Comparison of ENCODE assay signal across 19 cellular contexts in genomic region chr4:82680834-82681233, GRCh38.
A peak's percentile ranks its signal among the peaks of the same experiment; 100 is the strongest.
DNase-seq lines count a peak whose midpoint lies in the region; ATAC-seq and TF ChIP-seq lines count a peak whose summit lies in the region.
"Had no signal": no experiment of that assay in that cellular context is flagged by ENCODE, and none has a peak within 500 bp of the region (broad histone marks: within the 10 kb centered on the region; RNA-seq: fewer than 3 reads in every experiment).

No MANE protein-coding gene starts in this region.

- H2BK15ac ChIP-seq in neuronal stem cell (ENCODE audit: low read length), result no peak overlapping the region

- no peak overlapping the region for H2BK5ac ChIP-seq in neuronal stem cell (ENCODE audit: low read length)

- DNase-seq in NB4 (ENCODE audit: low read depth) (peak; percentile 45), choroid plexus epithelial cell (ENCODE audit: low read depth) (peak; percentile 36), neuronal stem cell (ENCODE audit: low spot score) (no peak), mucosa of gallbladder (ENCODE audit: low spot score) (no peak), T-helper 2 cell (no peak)
- DNase-seq: DMS 273 treated with DMSO at 0.1 percent for 48 hours, GF-D8, H7, NCI-H1092, NCI-H2081 treated with DMSO at 0.1 percent for 48 hours, NCI-H2227 treated with DMSO at 0.1 percent for 48 hours, NCI-H524, SHP77, SK-N-SH had no signal

- H4K91ac ChIP-seq in neuronal stem cell (ENCODE audit: low read depth, low read length, poor library complexity), result no peak overlapping the region

- H3K14ac ChIP-seq in neuronal stem cell (ENCODE audit: low read length), result no peak overlapping the region

- no peak overlapping the region for H2AFZ ChIP-seq in neuronal stem cell (ENCODE audit: low read length)

- H3K23ac ChIP-seq in neuronal stem cell (ENCODE audit: low read depth, low read length, poor library complexity), result peak overlapping the region; percentile 21

- peak overlapping the region in 3 of 10 experiments; percentile 5 to 19 (median 16); a peak in 3 of 20 replicates for H3K4me3 ChIP-seq in BLaER1 treated with 17β-estradiol and CSF1 and Interleukin-3, amounts not matched to agents 10 nM and 100 nM
- no peak overlapping the region for H3K4me3 ChIP-seq in NB4 (ENCODE audit: low read depth, low read length)
- no peak overlapping the region for H3K4me3 ChIP-seq in choroid plexus epithelial cell (ENCODE audit: low read depth, low read length)
- H3K4me3 ChIP-seq in neuronal stem cell (ENCODE audit: low read length in 2 of 2), result no peak overlapping the region
- H3K4me3 ChIP-seq: A549, K562 had no signal

- peaks cover 0 to 15% (median 0%) of the 10 kb centered on the region in 11 experiments; a peak in 2 of 22 replicates for H3K36me3 ChIP-seq in BLaER1 treated with 17β-estradiol and CSF1 and Interleukin-3, amounts not matched to agents 10 nM and 100 nM
- peaks cover 0 to 34% of the 10 kb centered on the region in 2 donors for H3K36me3 ChIP-seq in neuronal stem cell (replicated peaks in 1 of 2; ENCODE audit: control insufficient read depth in 2 of 2, insufficient read depth in 2 of 2, low read length in 2 of 2)

- H3K4me2 ChIP-seq in BLaER1 treated with 17β-estradiol and CSF1 and Interleukin-3, amounts not matched to agents 10 nM and 100 nM, result peak overlapping the region; percentile 53 to 83 (median 69)
- H3K4me2 ChIP-seq in neuronal stem cell (ENCODE audit: insufficient read depth, low read length, poor library complexity, severe bottlenecking), result no peak overlapping the region
- H3K4me2 ChIP-seq: A549, SK-N-SH had no signal

- H3K18ac ChIP-seq in neuronal stem cell (ENCODE audit: low read length), result no peak overlapping the region

- peaks cover 18 to 22% (median 20%) of the 10 kb centered on the region in 10 experiments for H3K4me1 ChIP-seq in BLaER1 treated with 17β-estradiol and CSF1 and Interleukin-3, amounts not matched to agents 10 nM and 100 nM
- H3K4me1 ChIP-seq in neuronal stem cell (ENCODE audit: control insufficient read depth in 2 of 2, insufficient read depth in 1 of 2, low read depth in 1 of 2, low read length in 2 of 2), result no peaks in the 10 kb centered on the region
- H3K4me1 ChIP-seq: A549 had no signal

- no peaks in the 10 kb centered on the region for H3K79me1 ChIP-seq in neuronal stem cell (ENCODE audit: low read depth, low read length)

- H3K27ac ChIP-seq in BLaER1 treated with 17β-estradiol and CSF1 and Interleukin-3, amounts not matched to agents 10 nM and 100 nM, result no peak overlapping the region
- H3K27ac ChIP-seq in neuronal stem cell (replicated peaks; ENCODE audit: low read length), result no peak overlapping the region
- H3K27ac ChIP-seq: A549, HL-60 had no signal

- H2BK120ac ChIP-seq in neuronal stem cell (ENCODE audit: low read depth, low read length), result no peak overlapping the region

- no peak for ATAC-seq in HG03439 (IDR thresholded peaks at IDR 0.05; ENCODE audit: unreplicated experiment)
- ATAC-seq: A549, K562 had no signal

- TF ChIP-seq CTCF in NB4 (IDR thresholded peaks at IDR 0.05; ENCODE audit: low read depth, low read length) (no peak), choroid plexus epithelial cell (conservative IDR thresholded peaks at IDR 0.05; ENCODE audit: low read depth, low read length) (no peak)

- H2AK5ac ChIP-seq in neuronal stem cell (ENCODE audit: low read depth, low read length), result no peak overlapping the region

- no peak overlapping the region for H3K9ac ChIP-seq in BLaER1 treated with 17β-estradiol and CSF1 and Interleukin-3, amounts not matched to agents 10 nM and 100 nM
- H3K9ac ChIP-seq in neuronal stem cell (ENCODE audit: low read depth, low read length, poor library complexity), result no peak overlapping the region
- H3K9ac ChIP-seq: SK-N-SH had no signal

- no CpG with 5 or more reads among the region's 9 CpGs for WGBS in neuronal stem cell (ENCODE audit: extremely low coverage in 2 of 2, insufficient read length in 2 of 2, insufficient replicate concordance in 1 of 2), 2 donors

- no peaks in the 10 kb centered on the region for H4K20me1 ChIP-seq in BLaER1 treated with 17β-estradiol and CSF1 and Interleukin-3, amounts not matched to agents 10 nM and 100 nM

- no peak overlapping the region for H3K4ac ChIP-seq in neuronal stem cell (ENCODE audit: low read length)

- H2BK12ac ChIP-seq in neuronal stem cell (ENCODE audit: low read length), result no peak overlapping the region

- no peak for TF ChIP-seq POLR2A in NB4 (IDR thresholded peaks at IDR 0.05; ENCODE audit: extremely low read depth, insufficient read length)

- H3K27me3 ChIP-seq in BLaER1 treated with 17β-estradiol and CSF1 and Interleukin-3, amounts not matched to agents 10 nM and 100 nM, result no peaks in the 10 kb centered on the region
- H3K27me3 ChIP-seq in neuronal stem cell (ENCODE audit: control insufficient read depth in 3 of 3, insufficient read depth in 3 of 3, low read depth in 1 of 3, low read length in 3 of 3), result no peaks in the 10 kb centered on the region

- no peaks in the 10 kb centered on the region for H3K9me3 ChIP-seq in BLaER1 treated with 17β-estradiol and CSF1 and Interleukin-3, amounts not matched to agents 10 nM and 100 nM (replicated peaks in 1 of 11)
- H3K9me3 ChIP-seq in neuronal stem cell (replicated peaks in 1 of 2; ENCODE audit: control insufficient read depth in 2 of 2, insufficient read depth in 1 of 2, low read depth in 1 of 2, low read length in 2 of 2), result no peaks in the 10 kb centered on the region
- H3K9me3 ChIP-seq: A549, SK-N-SH had no signal

- no peak overlapping the region for H4K8ac ChIP-seq in neuronal stem cell (ENCODE audit: low read depth, low read length)

Comparison
In these comparisons a context has a peak if more than half of its experiments do, and no peak if none do; other contexts are left out.
1. DNase-seq: peak in NB4 (single experiment) and choroid plexus epithelial cell (single experiment); none in neuronal stem cell (single experiment), mucosa of gallbladder (single experiment) and T-helper 2 cell (0 of 5).